17 cellular contexts compared by ENCODE assay signal in genomic region chr2:222982909-222983265, GRCh38.
DNase-seq lines count a peak whose midpoint lies in the region; ATAC-seq, FAIRE-seq and TF ChIP-seq lines count a peak whose summit lies in the region.
"Had no signal": no experiment of that assay in that cellular context is flagged by ENCODE, and none has a peak within 500 bp of the region (broad histone marks: within the 10 kb centered on the region; RNA-seq: fewer than 3 reads in every experiment).

No MANE protein-coding gene starts in this region.

- H3K9me3 Mint-ChIP-seq in activated naive CD4-positive, alpha-beta T cell treated with anti-CD3 and anti-CD28 coated beads, Interleukin-2, amount 50 U/mL, for 72 hours, result peaks cover 0 to 3% of the 10 kb centered on the region in 2 donors
- H3K9me3 Mint-ChIP-seq in astrocyte (ENCODE audit: unreplicated experiment), result peaks cover 13% of the 10 kb centered on the region
- H3K9me3 Mint-ChIP-seq in neural progenitor cell, result peaks cover 20% of the 10 kb centered on the region

- no peak for DNase-seq in activated naive CD4-positive, alpha-beta T cell treated with anti-CD3 and anti-CD28 coated beads, Interleukin-2, amount 50 U/mL, for 72 hours (ENCODE audit: low spot score in 2 of 2)
- DNase-seq in activated naive CD4-positive, alpha-beta T cell treated with anti-CD3 and anti-CD28 coated beads, Interleukin-2, amount 50 U/mL, for 16 hours, result no peak
- DNase-seq in DND-41, result no peak
- DNase-seq in astrocyte (ENCODE audit: low read depth), result no peak
- no peak for DNase-seq in neural progenitor cell (ENCODE audit: low spot score)
- DNase-seq in central memory CD4-positive, alpha-beta T cell, result no peak
- no peak for DNase-seq in kidney
- DNase-seq: CD8-positive, alpha-beta memory T cell; HCEC 1CT; NCI-H187 treated with DMSO at 0.1 percent for 48 hours; NCI-H446; NCI-H526 treated with DMSO at 0.1 percent for 48 hours; SJCRH30 had no signal

- H3K27ac ChIP-seq in DND-41 (ENCODE audit: low read length) (no peak overlapping the region), astrocyte (ENCODE audit: low read depth, low read length) (no peak overlapping the region), neural progenitor cell (no peak overlapping the region), kidney (ENCODE audit: low read depth in 2 of 2, low read length in 2 of 2) (no peak overlapping the region)
- H3K27ac ChIP-seq: SJCRH30 had no signal

- H3K4me1 ChIP-seq in DND-41 (ENCODE audit: insufficient read depth, low read length), result no peaks in the 10 kb centered on the region
- peaks cover 3% of the 10 kb centered on the region for H3K4me1 ChIP-seq in astrocyte (ENCODE audit: insufficient read depth, low read length)
- H3K4me1 ChIP-seq in neural progenitor cell, result no peaks in the 10 kb centered on the region
- H3K4me1 ChIP-seq in kidney (ENCODE audit: control insufficient read depth in 1 of 2, insufficient read depth in 1 of 2, low read depth in 1 of 2, low read length in 2 of 2), result no peaks in the 10 kb centered on the region
- H3K4me1 ChIP-seq: SJCRH30 had no signal

- H3K27me3 ChIP-seq in DND-41 (ENCODE audit: insufficient read depth, low read length, poor library complexity), result no peaks in the 10 kb centered on the region
- no peaks in the 10 kb centered on the region for H3K27me3 ChIP-seq in astrocyte (ENCODE audit: insufficient read depth, low read length)
- no peaks in the 10 kb centered on the region for H3K27me3 ChIP-seq in neural progenitor cell
- H3K27me3 ChIP-seq: SJCRH30 had no signal

- H3K27me3 Mint-ChIP-seq in astrocyte (ENCODE audit: low read depth, unreplicated experiment), result no peaks in the 10 kb centered on the region
- peaks cover 7% of the 10 kb centered on the region for H3K27me3 Mint-ChIP-seq in neural progenitor cell (ENCODE audit: insufficient read depth, low read depth)

- TF ChIP-seq CTCF in DND-41 (IDR thresholded peaks at IDR 0.05; ENCODE audit: borderline replicate concordance, extremely low read depth, low read length, poor library complexity, severe bottlenecking) (no peak), astrocyte (IDR thresholded peaks at IDR 0.05; ENCODE audit: insufficient read depth, low read depth, low read length) (no peak), neural progenitor cell (IDR thresholded peaks at IDR 0.05) (no peak), kidney (IDR thresholded peaks at IDR 0.05; ENCODE audit: borderline replicate concordance, extremely low read depth, insufficient read depth) (no peak)

- no peak overlapping the region for H2AFZ ChIP-seq in DND-41 (ENCODE audit: low read depth, low read length)
- no peak overlapping the region for H2AFZ ChIP-seq in astrocyte (ENCODE audit: low read depth, low read length)
- no peak overlapping the region for H2AFZ ChIP-seq in neural progenitor cell (replicated peaks)

- H3K4me1 Mint-ChIP-seq in astrocyte (ENCODE audit: low read depth, unreplicated experiment) (peaks cover 32% of the 10 kb centered on the region), neural progenitor cell (peaks cover 11% of the 10 kb centered on the region)

- H3K9me3 ChIP-seq in DND-41 (ENCODE audit: insufficient read depth, low read length, severe bottlenecking) (no peaks in the 10 kb centered on the region), astrocyte (ENCODE audit: insufficient read depth, low read depth, low read length) (peaks cover 3% of the 10 kb centered on the region), neural progenitor cell (ENCODE audit: low read depth) (no peaks in the 10 kb centered on the region), kidney (ENCODE audit: control insufficient read depth in 1 of 2, low read length in 2 of 2) (no peaks in the 10 kb centered on the region)

- H3K4me3 ChIP-seq in DND-41 (ENCODE audit: low read depth in 1 of 2, low read length in 2 of 2) (no peak overlapping the region), astrocyte (ENCODE audit: insufficient read depth, low read depth, low read length) (no peak overlapping the region), neural progenitor cell (no peak overlapping the region), kidney (ENCODE audit: low read length in 2 of 2) (no peak overlapping the region)
- H3K4me3 ChIP-seq: K562, SJCRH30 had no signal

- FAIRE-seq in astrocyte (lab: Jason Lieb, UNC) (no peak), kidney (lab: Jason Lieb, UNC) (no peak)
- FAIRE-seq: G401.6, K562 had no signal

- no peak overlapping the region for H3K9ac ChIP-seq in DND-41 (ENCODE audit: low read depth, low read length)
- H3K9ac ChIP-seq in astrocyte (ENCODE audit: low read length), result no peak overlapping the region
- no peak overlapping the region for H3K9ac ChIP-seq in neural progenitor cell
- H3K9ac ChIP-seq in kidney (ENCODE audit: low read length in 2 of 2), result no peak overlapping the region

- H3K4me2 ChIP-seq in DND-41 (ENCODE audit: insufficient read depth, low read length), result no peak overlapping the region
- H3K4me2 ChIP-seq in astrocyte (ENCODE audit: low read length), result no peak overlapping the region
- H3K4me2 ChIP-seq in neural progenitor cell, result no peak overlapping the region

- H4K20me1 ChIP-seq in DND-41 (ENCODE audit: insufficient read depth, low read length), result no peaks in the 10 kb centered on the region
- no peaks in the 10 kb centered on the region for H4K20me1 ChIP-seq in astrocyte (ENCODE audit: insufficient read depth, low read length)
- no peaks in the 10 kb centered on the region for H4K20me1 ChIP-seq in neural progenitor cell (ENCODE audit: low read depth)

- H3K36me3 ChIP-seq in DND-41 (ENCODE audit: insufficient read depth, low read length) (no peaks in the 10 kb centered on the region), astrocyte (ENCODE audit: insufficient read depth, low read length) (no peaks in the 10 kb centered on the region), neural progenitor cell (no peaks in the 10 kb centered on the region), kidney (ENCODE audit: control insufficient read depth in 1 of 2, insufficient read depth in 2 of 2, low read length in 2 of 2) (no peaks in the 10 kb centered on the region)
- H3K36me3 ChIP-seq: SJCRH30 had no signal

- H3K79me2 ChIP-seq in DND-41 (ENCODE audit: insufficient read depth, low read length), result no peaks in the 10 kb centered on the region
- H3K79me2 ChIP-seq in astrocyte (ENCODE audit: insufficient read depth, low read length), result no peaks in the 10 kb centered on the region
- H3K79me2 ChIP-seq in neural progenitor cell (ENCODE audit: low read depth), result no peaks in the 10 kb centered on the region

- no peak overlapping the region for H3K4me3 Mint-ChIP-seq in astrocyte (ENCODE audit: unreplicated experiment)
- no peak overlapping the region for H3K4me3 Mint-ChIP-seq in neural progenitor cell
- H3K4me3 Mint-ChIP-seq: CD8-positive, alpha-beta memory T cell had no signal

- no peak for ATAC-seq in activated naive CD4-positive, alpha-beta T cell treated with anti-CD3 and anti-CD28 coated beads, Interleukin-2, amount 50 U/mL, for 72 hours
- ATAC-seq in DND-41 (ENCODE audit: insufficient read depth, low read depth) (0 out of 3 replicates have a peak, but pooled peaks have one; percentile 35), HG02642 (IDR thresholded peaks at IDR 0.05; ENCODE audit: poor library complexity, unreplicated experiment) (no peak)
- ATAC-seq: Panc1 had no signal

- peak overlapping the region; percentile 44 to 51 for H3K27ac Mint-ChIP-seq in activated naive CD4-positive, alpha-beta T cell treated with anti-CD3 and anti-CD28 coated beads, Interleukin-2, amount 50 U/mL, for 72 hours
- peak overlapping the region; percentile 96 for H3K27ac Mint-ChIP-seq in astrocyte (ENCODE audit: unreplicated experiment)
- peak overlapping the region; percentile 97 for H3K27ac Mint-ChIP-seq in neural progenitor cell

- no peaks in the 10 kb centered on the region for H3F3A ChIP-seq in neural progenitor cell (ENCODE audit: low read depth)

- no peaks in the 10 kb centered on the region for H3K36me3 Mint-ChIP-seq in activated naive CD4-positive, alpha-beta T cell treated with anti-CD3 and anti-CD28 coated beads, Interleukin-2, amount 50 U/mL, for 72 hours
- H3K36me3 Mint-ChIP-seq in astrocyte (ENCODE audit: low read depth, unreplicated experiment) (no peaks in the 10 kb centered on the region), neural progenitor cell (no peaks in the 10 kb centered on the region)
- H3K36me3 Mint-ChIP-seq: CD8-positive, alpha-beta memory T cell had no signal

- intact Hi-C loops in kidney (cut with DNase I), result no loop called here
